In genomic region chrX:39491548-39492297, GRCh38 we compare ENCODE assay signal across 1 cellular context.
TF ChIP-seq lines count a peak whose summit lies in the region.

No MANE protein-coding gene starts in this region.

TF ChIP-seq in GM12878, 131 proteins besides CTCF, POLR2A, EP300 and RAD21 (continued from another document):
- TF ChIP-seq, protein P1, sequence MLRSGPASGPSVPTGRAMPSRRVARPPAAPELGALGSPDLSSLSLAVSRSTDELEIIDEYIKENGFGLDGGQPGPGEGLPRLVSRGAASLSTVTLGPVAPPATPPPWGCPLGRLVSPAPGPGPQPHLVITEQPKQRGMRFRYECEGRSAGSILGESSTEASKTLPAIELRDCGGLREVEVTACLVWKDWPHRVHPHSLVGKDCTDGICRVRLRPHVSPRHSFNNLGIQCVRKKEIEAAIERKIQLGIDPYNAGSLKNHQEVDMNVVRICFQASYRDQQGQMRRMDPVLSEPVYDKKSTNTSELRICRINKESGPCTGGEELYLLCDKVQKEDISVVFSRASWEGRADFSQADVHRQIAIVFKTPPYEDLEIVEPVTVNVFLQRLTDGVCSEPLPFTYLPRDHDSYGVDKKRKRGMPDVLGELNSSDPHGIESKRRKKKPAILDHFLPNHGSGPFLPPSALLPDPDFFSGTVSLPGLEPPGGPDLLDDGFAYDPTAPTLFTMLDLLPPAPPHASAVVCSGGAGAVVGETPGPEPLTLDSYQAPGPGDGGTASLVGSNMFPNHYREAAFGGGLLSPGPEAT (IDR thresholded peaks at IDR 0.05; ENCODE audit: low read depth): peak; percentile 44; the same call in 1 of the 2 replicates
- TF ChIP-seq STAT3 (IDR thresholded peaks at IDR 0.05; ENCODE audit: low read depth, low read length): no peak
- TF ChIP-seq POLR2AphosphoS2 (IDR thresholded peaks at IDR 0.05; ENCODE audit: low read depth, low read length): no peak
- TF ChIP-seq ELK1 (IDR thresholded peaks at IDR 0.05; ENCODE audit: low read depth, low read length): peak; percentile 49; the same call in 1 of the 2 replicates
- peak; percentile 60; a peak in 2 of 4 replicates for TF ChIP-seq BHLHE40 (IDR thresholded peaks at IDR 0.05; ENCODE audit: borderline replicate concordance in 1 of 2, low read depth in 2 of 2, low read length in 1 of 2)
- no peak for TF ChIP-seq E2F4 (IDR thresholded peaks at IDR 0.05; ENCODE audit: low read depth, low read length)
- TF ChIP-seq RUNX3 (IDR thresholded peaks at IDR 0.05; ENCODE audit: low read length): no peak
- TF ChIP-seq NR2C1 (IDR thresholded peaks at IDR 0.05): no peak
- TF ChIP-seq, protein P2, sequence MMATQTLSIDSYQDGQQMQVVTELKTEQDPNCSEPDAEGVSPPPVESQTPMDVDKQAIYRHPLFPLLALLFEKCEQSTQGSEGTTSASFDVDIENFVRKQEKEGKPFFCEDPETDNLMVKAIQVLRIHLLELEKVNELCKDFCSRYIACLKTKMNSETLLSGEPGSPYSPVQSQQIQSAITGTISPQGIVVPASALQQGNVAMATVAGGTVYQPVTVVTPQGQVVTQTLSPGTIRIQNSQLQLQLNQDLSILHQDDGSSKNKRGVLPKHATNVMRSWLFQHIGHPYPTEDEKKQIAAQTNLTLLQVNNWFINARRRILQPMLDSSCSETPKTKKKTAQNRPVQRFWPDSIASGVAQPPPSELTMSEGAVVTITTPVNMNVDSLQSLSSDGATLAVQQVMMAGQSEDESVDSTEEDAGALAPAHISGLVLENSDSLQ (IDR thresholded peaks at IDR 0.05): no peak
- TF ChIP-seq SRF (IDR thresholded peaks at IDR 0.05; ENCODE audit: low read depth in 2 of 2, low read length in 2 of 2): peak; percentile 75 to 82
- TF ChIP-seq CREB1 (IDR thresholded peaks at IDR 0.05; ENCODE audit: low read depth): no peak
- TF ChIP-seq TCF12 (IDR thresholded peaks at IDR 0.05; ENCODE audit: low read depth, low read length): no peak
- TF ChIP-seq IKZF2 (IDR thresholded peaks at IDR 0.05): peak; percentile 42 to 45; a peak in 3 of 4 replicates
- no peak for TF ChIP-seq MTA2 (IDR thresholded peaks at IDR 0.05; ENCODE audit: low read depth)
